ENCODE assay signal across 1 cellular context in the genomic region with DNA sequence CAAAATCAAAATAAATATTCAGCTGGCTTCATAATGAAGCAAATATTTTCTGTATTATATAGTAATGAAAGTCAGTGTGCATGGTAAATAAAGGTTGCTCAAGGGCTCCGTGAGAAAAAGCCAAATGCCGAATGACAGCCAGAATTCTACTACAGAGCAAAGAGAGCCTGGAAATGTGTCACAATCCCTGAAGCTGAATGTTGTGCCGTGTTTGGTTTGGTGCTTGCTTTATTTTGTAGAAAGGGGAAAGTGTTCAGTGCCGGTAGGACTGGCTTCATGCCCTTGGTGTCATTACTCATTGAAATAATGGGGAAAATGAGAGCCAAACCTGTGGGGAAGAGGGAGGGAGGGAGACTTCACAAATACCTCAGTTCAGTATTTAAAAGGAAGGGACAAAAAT.
TF ChIP-seq lines count a peak whose summit lies in the region.

No MANE protein-coding gene starts in this region.

TF ChIP-seq in endothelial cell of umbilical vein, 7 proteins besides CTCF, POLR2A, EP300 and RAD21:
- TF ChIP-seq, protein P1, sequence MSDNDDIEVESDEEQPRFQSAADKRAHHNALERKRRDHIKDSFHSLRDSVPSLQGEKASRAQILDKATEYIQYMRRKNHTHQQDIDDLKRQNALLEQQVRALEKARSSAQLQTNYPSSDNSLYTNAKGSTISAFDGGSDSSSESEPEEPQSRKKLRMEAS (IDR thresholded peaks at IDR 0.05; ENCODE audit: insufficient read depth, insufficient read length), result no peak
- TF ChIP-seq EZH2 (IDR thresholded peaks at IDR 0.05; ENCODE audit: borderline replicate concordance, low read depth, low read length, severe bottlenecking) (no peak), JUN (IDR thresholded peaks at IDR 0.05; ENCODE audit: borderline replicate concordance, insufficient read depth, insufficient read length, low read depth) (no peak), GATA2 (IDR thresholded peaks at IDR 0.05; ENCODE audit: insufficient read depth, insufficient read length, low read depth, low read length) (no peak), POLR2AphosphoS5 (IDR thresholded peaks at IDR 0.05; ENCODE audit: insufficient read depth, low read depth, low read length) (no peak), FOS (IDR thresholded peaks at IDR 0.05; ENCODE audit: borderline replicate concordance, insufficient read depth, low read length) (no peak), MYC (IDR thresholded peaks at IDR 0.05; ENCODE audit: low read depth, low read length) (no peak)
